8 cellular contexts compared by ENCODE assay signal in genomic region chr5:180328296-180329137, GRCh38. TPM values are rescaled to one million over a fixed set of nuclear protein-coding genes. Genes with fewer than 3 reads are reported as not detected.
DNase-seq lines count a peak whose midpoint lies in the region; ATAC-seq and TF ChIP-seq lines count a peak whose summit lies in the region.

No MANE protein-coding gene starts in this region.

- H3K36me3 ChIP-seq in BLaER1 treated with 17β-estradiol and CSF1 and Interleukin-3, amounts not matched to agents 10 nM and 100 nM = no peaks in the 10 kb centered on the region
- H3K36me3 ChIP-seq in HUES48 (ENCODE audit: control insufficient read depth, insufficient read depth, low read length) (peaks cover 79% of the 10 kb centered on the region), PC-3 (ENCODE audit: low read depth, low read length) (no peaks in the 10 kb centered on the region)

- no peak overlapping the region for H3K4me3 ChIP-seq in BLaER1 treated with 17β-estradiol and CSF1 and Interleukin-3, amounts not matched to agents 10 nM and 100 nM
- no peak overlapping the region for H3K4me3 ChIP-seq in HUES48 (ENCODE audit: low read depth, low read length)
- no peak overlapping the region for H3K4me3 ChIP-seq in PC-3 (ENCODE audit: low read length)

- no peaks in the 10 kb centered on the region for H3K9me3 ChIP-seq in BLaER1 treated with 17β-estradiol and CSF1 and Interleukin-3, amounts not matched to agents 10 nM and 100 nM (replicated peaks in 1 of 11)
- no peaks in the 10 kb centered on the region for H3K9me3 ChIP-seq in HUES48 (ENCODE audit: control insufficient read depth, insufficient read depth, low read length)
- H3K9me3 ChIP-seq in PC-3 (ENCODE audit: low read length) = no peaks in the 10 kb centered on the region

- no peak overlapping the region for H3K9ac ChIP-seq in BLaER1 treated with 17β-estradiol and CSF1 and Interleukin-3, amounts not matched to agents 10 nM and 100 nM
- H3K9ac ChIP-seq in HUES48 (ENCODE audit: low read depth, low read length) = no peak overlapping the region
- no peak overlapping the region for H3K9ac ChIP-seq in PC-3 (ENCODE audit: low read length)

- H3K36me3 Mint-ChIP-seq in neural crest cell (ENCODE audit: low read depth) = peaks cover 6% of the 10 kb centered on the region

- intact Hi-C loops in PC-3 (cut with micrococcal nuclease) = no loop called here

- peak; percentile 83 for ATAC-seq in GM19395 (IDR thresholded peaks at IDR 0.05; ENCODE audit: unreplicated experiment)
- peak; percentile 41 for ATAC-seq in PC-3

- H3K4me1 ChIP-seq in BLaER1 treated with 17β-estradiol and CSF1 and Interleukin-3, amounts not matched to agents 10 nM and 100 nM = peaks cover 0 to 11% (median 5%) of the 10 kb centered on the region in 10 experiments; a peak in 11 of 20 replicates
- H3K4me1 ChIP-seq in HUES48 (ENCODE audit: control insufficient read depth, insufficient read depth, low read length) (peaks cover 20% of the 10 kb centered on the region), PC-3 (ENCODE audit: insufficient read depth, low read length) (peaks cover 34% of the 10 kb centered on the region)

- no peaks in the 10 kb centered on the region for H3K9me3 Mint-ChIP-seq in neural crest cell

- TF ChIP-seq CTCF in PC-3 (conservative IDR thresholded peaks at IDR 0.05; ENCODE audit: low read depth, low read length) = peak; percentile 76
- peak; percentile 79 for TF ChIP-seq CTCF in neural crest cell (conservative IDR thresholded peaks at IDR 0.05)

- H3K4me1 Mint-ChIP-seq in neural crest cell = peaks cover 18% of the 10 kb centered on the region

- POLR2A ChIA-PET in PC-3 (lab: Charles Lee; ENCODE audit: unreplicated experiment) = no interaction called here

- no TSS peak for BruUV-seq in PC-3 (replicated peaks; lab: Mats Ljungman, UMichigan)

- H3K27ac Mint-ChIP-seq in neural crest cell (ENCODE audit: unreplicated experiment) = peak overlapping the region; percentile 43

- no peaks in the 10 kb centered on the region for H3K27me3 ChIP-seq in BLaER1 treated with 17β-estradiol and CSF1 and Interleukin-3, amounts not matched to agents 10 nM and 100 nM
- H3K27me3 ChIP-seq in HUES48 (ENCODE audit: control insufficient read depth, insufficient read depth, low read length) (no peaks in the 10 kb centered on the region), PC-3 (ENCODE audit: low read length) (no peaks in the 10 kb centered on the region)

- CTCF ChIA-PET in PC-3 (lab: Charles Lee) = interaction anchor here (0.6 to 1.3 kb wide), 5 partner anchors 10 to 102 kb away, joined by 3 to 23 read pairs (median 4); no protein-coding TSS in a partner anchor

- H3K79me2 ChIP-seq in PC-3 (ENCODE audit: low read length) = no peaks in the 10 kb centered on the region

- no peaks in the 10 kb centered on the region for H4K20me1 ChIP-seq in BLaER1 treated with 17β-estradiol and CSF1 and Interleukin-3, amounts not matched to agents 10 nM and 100 nM
- H4K20me1 ChIP-seq in PC-3 (ENCODE audit: low read length) = no peaks in the 10 kb centered on the region

- H2AFZ ChIP-seq in PC-3 (ENCODE audit: low read length) = no peak overlapping the region

- peaks cover 3% of the 10 kb centered on the region for H3F3A ChIP-seq in PC-3 (ENCODE audit: low read length, unreplicated experiment)

- DNase-seq in PC-3 = peak; percentile 85
- DNase-seq in activated T-cell treated with anti-CD3 and anti-CD28 coated beads for 48 hours (ENCODE audit: low read depth) = peak; percentile 76
- peak; percentile 61 for DNase-seq in fibroblast of gingiva (ENCODE audit: low read depth)
- DNase-seq in neural crest cell (ENCODE audit: low read depth, low spot score) = peak; percentile 74
- peak; percentile 87 for DNase-seq in superior temporal gyrus (ENCODE audit: extremely low spot score)

- no peaks in the 10 kb centered on the region for H3K27me3 Mint-ChIP-seq in neural crest cell (ENCODE audit: low read depth)

- H3K4me3 Mint-ChIP-seq in neural crest cell = no peak overlapping the region

- H3K27ac ChIP-seq in BLaER1 treated with 17β-estradiol and CSF1 and Interleukin-3, amounts not matched to agents 10 nM and 100 nM = no peak overlapping the region
- H3K27ac ChIP-seq in HUES48 (ENCODE audit: low read depth, low read length) = peak overlapping the region; percentile 20
- no peak overlapping the region for H3K27ac ChIP-seq in PC-3 (ENCODE audit: low read length)

- H3K4me2 ChIP-seq in BLaER1 treated with 17β-estradiol and CSF1 and Interleukin-3, amounts not matched to agents 10 nM and 100 nM = peak overlapping the region; percentile 22 to 62 (median 43); a peak in 19 of 22 replicates
- H3K4me2 ChIP-seq in PC-3 (ENCODE audit: low read length) = no peak overlapping the region

- no peaks in the 10 kb centered on the region for H3K9me2 ChIP-seq in PC-3 (replicated peaks; ENCODE audit: low read length)

RNA-seq across cellular contexts. Expression of gene GFPT2, which starts 24.6 kb away (rescaled TPM):
- total RNA-seq in PC-3 (2014; rRNA removed) (2.2 and 5.9 TPM in 2 replicates), neural crest cell (11.1 and 12.5 TPM in 2 replicates)

RNA-seq across cellular contexts. Expression of gene MAPK9, which starts 36.6 kb away (rescaled TPM):
- total RNA-seq in PC-3 (2014; rRNA removed) = 26.5 and 35.9 TPM in 2 replicates
- 36.1 and 36.8 TPM in 2 replicates for total RNA-seq in neural crest cell
